11 cellular contexts compared by ENCODE assay signal in the genomic region with DNA sequence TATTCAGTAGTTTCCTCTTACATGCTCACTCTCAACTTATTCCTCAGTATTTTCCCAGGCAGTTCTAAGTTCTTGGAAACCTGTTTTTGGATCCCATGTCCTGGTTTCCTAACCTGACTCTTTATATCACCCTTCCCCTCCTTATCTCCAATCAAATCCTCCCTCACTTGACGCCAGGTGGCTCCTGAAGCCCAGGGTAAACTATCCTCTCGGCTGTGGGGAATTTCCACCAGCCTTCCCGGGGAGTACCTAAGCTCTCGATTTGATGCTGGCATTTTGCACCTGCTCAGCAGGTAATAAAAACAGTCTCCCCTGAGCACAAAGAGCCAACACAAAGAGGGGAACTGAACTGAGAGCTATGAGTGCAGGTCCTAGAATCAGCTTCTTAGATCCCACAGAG.
DNase-seq lines count a peak whose midpoint lies in the region; ATAC-seq and TF ChIP-seq lines count a peak whose summit lies in the region.
"Had no signal": no experiment of that assay in that cellular context is flagged by ENCODE, and none has a peak within 500 bp of the region (broad histone marks: within the 10 kb centered on the region; RNA-seq: fewer than 3 reads in every experiment).

No MANE protein-coding gene starts in this region.

- no peaks in the 10 kb centered on the region for H3K9me3 ChIP-seq in CD4-positive, alpha-beta T cell (ENCODE audit: control insufficient read depth, low read length)

- no peaks in the 10 kb centered on the region for H3K4me1 Mint-ChIP-seq in activated CD8-positive, alpha-beta T cell treated with anti-CD3 and anti-CD28 coated beads for 36 hours (ENCODE audit: low read depth)
- H3K4me1 Mint-ChIP-seq in CD4-positive, alpha-beta T cell (ENCODE audit: low read depth) = no peaks in the 10 kb centered on the region
- H3K4me1 Mint-ChIP-seq: activated naive CD4-positive, alpha-beta T cell treated with anti-CD3 and anti-CD28 coated beads, Interleukin-2, amount 50 U/mL, for 24 hours had no signal

- intact Hi-C loops in activated CD8-positive, alpha-beta T cell treated with anti-CD3 and anti-CD28 coated beads for 36 hours (cut with micrococcal nuclease) = no loop called here
- intact Hi-C loops in CD4-positive, alpha-beta T cell (cut with DNase I, micrococcal nuclease) = no loop called here

- POLR2A ChIA-PET in activated CD8-positive, alpha-beta T cell treated with anti-CD3 and anti-CD28 coated beads for 36 hours (lab: Charles Lee) = no interaction called here
- POLR2A ChIA-PET in CD4-positive, alpha-beta T cell (lab: Charles Lee) = no interaction called here

- H3K27me3 ChIP-seq in CD4-positive, alpha-beta T cell (ENCODE audit: control insufficient read depth, insufficient read depth, low read length) = no peaks in the 10 kb centered on the region

- no peak overlapping the region for H3K27ac ChIP-seq in C4-2B
- H3K27ac ChIP-seq in CD4-positive, alpha-beta T cell (ENCODE audit: low read depth, low read length) = no peak overlapping the region

- CTCF ChIA-PET in activated CD8-positive, alpha-beta T cell treated with anti-CD3 and anti-CD28 coated beads for 36 hours (lab: Charles Lee) = no interaction called here
- CTCF ChIA-PET in CD4-positive, alpha-beta T cell (lab: Charles Lee) = no interaction called here

- no peak for TF ChIP-seq POLR2A in erythroblast (IDR thresholded peaks at IDR 0.05; ENCODE audit: low read length)

- no peak overlapping the region for H3K4me3 Mint-ChIP-seq in activated CD8-positive, alpha-beta T cell treated with anti-CD3 and anti-CD28 coated beads for 36 hours
- H3K4me3 Mint-ChIP-seq in CD4-positive, alpha-beta T cell = no peak overlapping the region
- H3K4me3 Mint-ChIP-seq: activated naive CD4-positive, alpha-beta T cell treated with anti-CD3 and anti-CD28 coated beads, Interleukin-2, amount 50 U/mL, for 24 hours; dendritic cell treated with granulocyte-macrophage colony-stimulating factor and Interleukin-4, amounts not matched to agents 40 ng/mL and 50 ng/mL, for 4 days had no signal

- H3K27me3 Mint-ChIP-seq in activated CD8-positive, alpha-beta T cell treated with anti-CD3 and anti-CD28 coated beads for 36 hours = peaks cover 2% of the 10 kb centered on the region
- H3K27me3 Mint-ChIP-seq in CD4-positive, alpha-beta T cell = no peaks in the 10 kb centered on the region
- H3K27me3 Mint-ChIP-seq: activated naive CD4-positive, alpha-beta T cell treated with anti-CD3 and anti-CD28 coated beads, Interleukin-2, amount 50 U/mL, for 24 hours; dendritic cell treated with granulocyte-macrophage colony-stimulating factor and Interleukin-4, amounts not matched to agents 40 ng/mL and 50 ng/mL, for 4 days had no signal

- DNase-seq in NCI-H187 (lab: John Stamatoyannopoulos, UW) (peak; percentile 27 to 47), SHP77 treated with DMSO at 0.1 percent for 48 hours (lab: John Stamatoyannopoulos, UW) (peak; percentile 67), kidney tubule cell (ENCODE audit: low spot score) (peak; percentile 50), erythroblast (lab: John Stamatoyannopoulos, UW) (no peak)
- DNase-seq in activated CD8-positive, alpha-beta T cell treated with anti-CD3 and anti-CD28 coated beads for 36 hours = no peak
- no peak for DNase-seq in CD4-positive, alpha-beta T cell
- DNase-seq: activated CD4-positive, alpha-beta T cell treated with anti-CD3 and anti-CD28 coated beads for 48 hours had no signal

- ATAC-seq in activated CD8-positive, alpha-beta T cell treated with anti-CD3 and anti-CD28 coated beads for 36 hours = no peak
- no peak for ATAC-seq in CD4-positive, alpha-beta T cell (ENCODE audit: poor library complexity)
- no peak for ATAC-seq in HG02973 (IDR thresholded peaks at IDR 0.05; ENCODE audit: unreplicated experiment)

- peak; percentile 49 for TF ChIP-seq CTCF in C4-2B (conservative IDR thresholded peaks at IDR 0.05)
- no peak for TF ChIP-seq CTCF in activated CD8-positive, alpha-beta T cell treated with anti-CD3 and anti-CD28 coated beads for 36 hours (IDR thresholded peaks at IDR 0.05)
- TF ChIP-seq CTCF in CD4-positive, alpha-beta T cell (IDR thresholded peaks at IDR 0.05) = no peak

- H3K27ac Mint-ChIP-seq in activated CD8-positive, alpha-beta T cell treated with anti-CD3 and anti-CD28 coated beads for 36 hours = no peak overlapping the region
- H3K27ac Mint-ChIP-seq in CD4-positive, alpha-beta T cell = no peak overlapping the region
- H3K27ac Mint-ChIP-seq: activated naive CD4-positive, alpha-beta T cell treated with anti-CD3 and anti-CD28 coated beads, Interleukin-2, amount 50 U/mL, for 24 hours; dendritic cell treated with granulocyte-macrophage colony-stimulating factor and Interleukin-4, amounts not matched to agents 40 ng/mL and 50 ng/mL, for 4 days had no signal

- no peaks in the 10 kb centered on the region for H3K36me3 Mint-ChIP-seq in activated CD8-positive, alpha-beta T cell treated with anti-CD3 and anti-CD28 coated beads for 36 hours (ENCODE audit: low read depth)
- no peaks in the 10 kb centered on the region for H3K36me3 Mint-ChIP-seq in CD4-positive, alpha-beta T cell (ENCODE audit: low read depth)
- H3K36me3 Mint-ChIP-seq: activated naive CD4-positive, alpha-beta T cell treated with anti-CD3 and anti-CD28 coated beads, Interleukin-2, amount 50 U/mL, for 24 hours had no signal

- H3K9me3 Mint-ChIP-seq in activated CD8-positive, alpha-beta T cell treated with anti-CD3 and anti-CD28 coated beads for 36 hours = no peaks in the 10 kb centered on the region
- H3K9me3 Mint-ChIP-seq in CD4-positive, alpha-beta T cell = peaks cover 3% of the 10 kb centered on the region
- H3K9me3 Mint-ChIP-seq: activated naive CD4-positive, alpha-beta T cell treated with anti-CD3 and anti-CD28 coated beads, Interleukin-2, amount 50 U/mL, for 24 hours; dendritic cell treated with granulocyte-macrophage colony-stimulating factor and Interleukin-4, amounts not matched to agents 40 ng/mL and 50 ng/mL, for 4 days had no signal

Comparison
In these comparisons a context has a peak if more than half of its experiments do, and no peak if none do; other contexts are left out.
1. DNase-seq: peak in NCI-H187 (2 of 2), SHP77 treated with DMSO at 0.1 percent for 48 hours (single experiment) and kidney tubule cell (single experiment); none in activated CD8-positive, alpha-beta T cell treated with anti-CD3 and anti-CD28 coated beads for 36 hours (single experiment), CD4-positive, alpha-beta T cell (0 of 10) and erythroblast (0 of 2).